Comparison of ENCODE assay signal across 8 cellular contexts in genomic region chr10:127196227-127196954, GRCh38. TPM values are rescaled to one million over a fixed set of nuclear protein-coding genes. Genes with fewer than 3 reads are reported as not detected.
DNase-seq lines count a peak whose midpoint lies in the region; ATAC-seq and TF ChIP-seq lines count a peak whose summit lies in the region.

Gene INSYN2A (minus strand): TSS chr10:127196591. CDS start chr10:127176395, 20,196 bp downstream.

- H3K27me3 ChIP-seq in body of pancreas: no peaks in the 10 kb centered on the region
- peaks cover 10 to 13% of the 10 kb centered on the region in 2 donors for H3K27me3 ChIP-seq in stomach smooth muscle (ENCODE audit: control insufficient read depth in 1 of 2, insufficient read depth in 2 of 2, low read length in 2 of 2)

- 8 to 53% methylated on average over 23 to 55 of the region's 89 CpGs for WGBS in body of pancreas, 2 donors

- TF ChIP-seq POLR2A in body of pancreas (IDR thresholded peaks at IDR 0.05): no peak

- H3K27ac ChIP-seq in body of pancreas: no peak within 1 kb of the TSS
- no peak within 1 kb of the TSS for H3K27ac ChIP-seq in stomach smooth muscle (ENCODE audit: low read length)

- TF ChIP-seq CTCF in body of pancreas (IDR thresholded peaks at IDR 0.05): no peak

- H3K36me3 Mint-ChIP-seq in effector memory CD8-positive, alpha-beta T cell (ENCODE audit: insufficient read depth): no peaks in the 10 kb centered on the region

- no peak within 1 kb of the TSS for H3K9ac ChIP-seq in stomach smooth muscle (ENCODE audit: low read length in 2 of 2)

- no peaks in the 10 kb centered on the region for H3K36me3 ChIP-seq in body of pancreas (replicated peaks in 1 of 2; ENCODE audit: insufficient read depth in 1 of 2, low read depth in 2 of 2)
- H3K36me3 ChIP-seq in stomach smooth muscle (ENCODE audit: control insufficient read depth in 2 of 2, insufficient read depth in 2 of 2, low read length in 2 of 2): peaks cover 0 to 3% of the 10 kb centered on the region in 2 donors

- H3K4me3 Mint-ChIP-seq in effector memory CD8-positive, alpha-beta T cell: no peak within 1 kb of the TSS

- H3K4me1 ChIP-seq in body of pancreas: peaks cover 16% of the 10 kb centered on the region
- H3K4me1 ChIP-seq in stomach smooth muscle (ENCODE audit: control insufficient read depth, insufficient read depth, low read length): peaks cover 15% of the 10 kb centered on the region

- ATAC-seq in body of pancreas (peak; percentile 15), HG02884 (IDR thresholded peaks at IDR 0.05; ENCODE audit: unreplicated experiment) (no peak)
- no peak for ATAC-seq in effector memory CD8-positive, alpha-beta T cell (replicated peaks)

- H3K4me3 ChIP-seq in body of pancreas (no peak within 1 kb of the TSS), stomach smooth muscle (ENCODE audit: low read length in 2 of 2) (peak within 1 kb of the TSS; percentile 4 to 65)

- H3K27me3 Mint-ChIP-seq in effector memory CD8-positive, alpha-beta T cell: peaks cover 32 to 42% of the 10 kb centered on the region in 2 donors

- H3K9me3 Mint-ChIP-seq in effector memory CD8-positive, alpha-beta T cell: no peaks in the 10 kb centered on the region

- no peaks in the 10 kb centered on the region for H3K4me1 Mint-ChIP-seq in effector memory CD8-positive, alpha-beta T cell (ENCODE audit: low read depth in 2 of 2)

- no peak within 1 kb of the TSS for H3K27ac Mint-ChIP-seq in effector memory CD8-positive, alpha-beta T cell

- intact Hi-C loops in body of pancreas (cut with DNase I): no loop called here

- H3K9me3 ChIP-seq in body of pancreas: no peaks in the 10 kb centered on the region
- H3K9me3 ChIP-seq in stomach smooth muscle (ENCODE audit: control insufficient read depth in 2 of 2, low read length in 2 of 2): no peaks in the 10 kb centered on the region

- DNase-seq in DMS 273 (lab: John Stamatoyannopoulos, UW; ENCODE audit: unreplicated experiment) (peak; percentile 77), DMS 273 treated with DMSO at 0.1 percent for 48 hours (lab: John Stamatoyannopoulos, UW) (no peak), body of pancreas (peak in 2 of 4 donors; percentile 15 to 17), iPS-NIHi11 (ENCODE audit: low spot score) (peak; percentile 85), inferior parietal cortex (ENCODE audit: extremely low spot score) (no peak)
- DNase-seq in effector memory CD8-positive, alpha-beta T cell: no peak

RNA-seq across cellular contexts. Expression of gene INSYN2A, which starts in this region (rescaled TPM):
- total RNA-seq in body of pancreas: not detected

Comparison
In these comparisons a context has a peak if more than half of its experiments do, and no peak if none do; other contexts are left out.
1. DNase-seq: peak in DMS 273 (single experiment) and iPS-NIHi11 (single experiment); none in DMS 273 treated with DMSO at 0.1 percent for 48 hours (single experiment), inferior parietal cortex (single experiment) and effector memory CD8-positive, alpha-beta T cell (0 of 3).
2. Peak in ATAC-seq in body of pancreas; RNA of the gene not detected or under 1 TPM.
3. H3K4me3 ChIP-seq: peak in stomach smooth muscle (2 of 2); none in body of pancreas (0 of 2).